ENCODE assay signal across 8 cellular contexts in genomic region chr4:18593297-18594002, GRCh38.
A peak's percentile ranks its signal among the peaks of the same experiment; 100 is the strongest.
DNase-seq lines count a peak whose midpoint lies in the region; ATAC-seq and TF ChIP-seq lines count a peak whose summit lies in the region.

No MANE protein-coding gene starts in this region.

- no peak overlapping the region for H3K4me3 Mint-ChIP-seq in CD4-positive, alpha-beta T cell
- H3K4me3 Mint-ChIP-seq in memory B cell = no peak overlapping the region

- H3K27me3 ChIP-seq in CD4-positive, alpha-beta T cell (ENCODE audit: control insufficient read depth, insufficient read depth, low read length) = peaks cover 9% of the 10 kb centered on the region

- POLR2A ChIA-PET in CD4-positive, alpha-beta T cell (lab: Charles Lee) = no interaction called here

- DNase-seq in CD4-positive, alpha-beta T cell = peak in 9 of 10 experiments; percentile 5 to 24 (median 21)
- DNase-seq in NCI-H524 treated with DMSO at 0.1 percent for 48 hours (lab: John Stamatoyannopoulos, UW) (peak; percentile 4), memory B cell (ENCODE audit: low spot score in 2 of 2) (peak; percentile 41 to 49)
- DNase-seq in activated CD4-positive, alpha-beta T cell treated with anti-CD3 and anti-CD28 coated beads, Interleukin-2, amount 50 U/mL, for 1 hour = peak; percentile 34
- peak; percentile 23 for DNase-seq in effector CD4-positive, alpha-beta T cell
- peak; percentile 53 for DNase-seq in stimulated activated CD8-positive, alpha-beta memory T cell treated with anti-CD3 and anti-CD28 coated beads, Interleukin-4, amount 100 ng/mL, for 48 hours

- H3K36me3 Mint-ChIP-seq in CD4-positive, alpha-beta T cell (ENCODE audit: low read depth) = no peaks in the 10 kb centered on the region
- H3K36me3 Mint-ChIP-seq in memory B cell = no peaks in the 10 kb centered on the region

- H3K27ac Mint-ChIP-seq in CD4-positive, alpha-beta T cell = no peak overlapping the region
- no peak overlapping the region for H3K27ac Mint-ChIP-seq in memory B cell

- H3K27me3 Mint-ChIP-seq in CD4-positive, alpha-beta T cell = peaks cover 27% of the 10 kb centered on the region
- peaks cover 7% of the 10 kb centered on the region for H3K27me3 Mint-ChIP-seq in memory B cell

- peak; percentile 81 for TF ChIP-seq CTCF in CD4-positive, alpha-beta T cell (IDR thresholded peaks at IDR 0.05)

- no peaks in the 10 kb centered on the region for H3K9me3 Mint-ChIP-seq in CD4-positive, alpha-beta T cell
- H3K9me3 Mint-ChIP-seq in memory B cell = no peaks in the 10 kb centered on the region

- no peak overlapping the region for H3K27ac ChIP-seq in CD4-positive, alpha-beta T cell (ENCODE audit: low read depth, low read length)

- no peaks in the 10 kb centered on the region for H3K9me3 ChIP-seq in CD4-positive, alpha-beta T cell (ENCODE audit: control insufficient read depth, low read length)

- CTCF ChIA-PET in CD4-positive, alpha-beta T cell (lab: Charles Lee) = interaction anchor here (1.5 kb wide), 1 partner anchor 1044 kb away, joined by 4 read pairs; no protein-coding TSS in a partner anchor

- ATAC-seq in CD4-positive, alpha-beta T cell (ENCODE audit: poor library complexity) = peak; percentile 62
- ATAC-seq in GM19328 (IDR thresholded peaks at IDR 0.05; ENCODE audit: unreplicated experiment) (peak; percentile 83), HG03457 (IDR thresholded peaks at IDR 0.05; ENCODE audit: unreplicated experiment) (peak; percentile 61), memory B cell (ENCODE audit: low read depth) (peak; percentile 56)

- peaks cover 7% of the 10 kb centered on the region for H3K4me1 Mint-ChIP-seq in CD4-positive, alpha-beta T cell (ENCODE audit: low read depth)
- H3K4me1 Mint-ChIP-seq in memory B cell = peaks cover 3% of the 10 kb centered on the region

- intact Hi-C loops in CD4-positive, alpha-beta T cell (cut with DNase I, micrococcal nuclease) = loop anchor here (1.0 to 5.0 kb wide), 4 partner anchors 661 to 1044 kb away; no protein-coding TSS in a partner anchor
